ENCODE assay signal across 8 cellular contexts in genomic region chr6:170087946-170088348, GRCh38.
DNase-seq lines count a peak whose midpoint lies in the region; ATAC-seq and TF ChIP-seq lines count a peak whose summit lies in the region.

No MANE protein-coding gene starts in this region.

- no peaks in the 10 kb centered on the region for H3K27me3 Mint-ChIP-seq in T-helper 17 cell
- peaks cover 18% of the 10 kb centered on the region for H3K27me3 Mint-ChIP-seq in chondrocyte (ENCODE audit: low read depth)

- no peaks in the 10 kb centered on the region for H3K9me3 Mint-ChIP-seq in chondrocyte (ENCODE audit: low read depth)

- in situ Hi-C loops in GM13977 (cut with MboI; ENCODE audit: low pct_unique_long_range_greater_than_20kb, low sequenced_read_pairs, unreplicated experiment) = no loop called here

- H3K27me3 ChIP-seq in MG63 = no peaks in the 10 kb centered on the region

- H3K4me1 Mint-ChIP-seq in T-helper 17 cell (peaks cover 33% of the 10 kb centered on the region), chondrocyte (ENCODE audit: low read depth) (peaks cover 5% of the 10 kb centered on the region)

- ATAC-seq in HG02852 (IDR thresholded peaks at IDR 0.05; ENCODE audit: unreplicated experiment) = peak; percentile 69
- peak; percentile 68 for ATAC-seq in T-helper 17 cell

- H3K9me3 ChIP-seq in T-helper 17 cell (ENCODE audit: control insufficient read depth, low read length, poor library complexity, severe bottlenecking) (no peaks in the 10 kb centered on the region), MG63 (no peaks in the 10 kb centered on the region)

- DNase-seq in GM13977 (ENCODE audit: low spot score) (peak; percentile 80), T-helper 17 cell (peak in 1 of 3 donors; percentile 38), chondrocyte (ENCODE audit: low spot score) (peak; percentile 69), NCI-H2029 treated with DMSO at 0.1 percent for 48 hours (lab: John Stamatoyannopoulos, UW) (no peak), MG63 (no peak), DMS53 treated with DMSO at 0.1 percent for 48 hours (lab: John Stamatoyannopoulos, UW; ENCODE audit: unreplicated experiment) (no peak)
- DNase-seq in stimulated activated CD4-positive, alpha-beta T cell treated with anti-CD3 and anti-CD28 coated beads, Interleukin-15, amount 100 ng/mL, for 24 hours = peak; percentile 67

- H3K36me3 Mint-ChIP-seq in T-helper 17 cell (ENCODE audit: low read depth) (peaks cover 2% of the 10 kb centered on the region), chondrocyte (ENCODE audit: low read depth) (no peaks in the 10 kb centered on the region)

- H3K36me3 ChIP-seq in MG63 = no peaks in the 10 kb centered on the region

- H3K4me3 ChIP-seq in MG63 = no peak overlapping the region

- TF ChIP-seq CTCF in GM13977 (IDR thresholded peaks at IDR 0.05; ENCODE audit: extremely low read depth, insufficient read depth, missing control alignments) = no peak
- no peak for TF ChIP-seq CTCF in chondrocyte (IDR thresholded peaks at IDR 0.05)

- H3K4me3 Mint-ChIP-seq in T-helper 17 cell = peak overlapping the region; percentile 97
- no peak overlapping the region for H3K4me3 Mint-ChIP-seq in chondrocyte (ENCODE audit: unreplicated experiment)

- H3K27ac Mint-ChIP-seq in T-helper 17 cell (peak overlapping the region; percentile 92), chondrocyte (ENCODE audit: unreplicated experiment) (no peak overlapping the region)

Comparison
In these comparisons a context has a peak if more than half of its experiments do, and no peak if none do; other contexts are left out.
1. DNase-seq: peak in GM13977 (single experiment), chondrocyte (single experiment) and stimulated activated CD4-positive, alpha-beta T cell treated with anti-CD3 and anti-CD28 coated beads, Interleukin-15, amount 100 ng/mL, for 24 hours (single experiment); none in NCI-H2029 treated with DMSO at 0.1 percent for 48 hours (single experiment), MG63 (single experiment) and DMS53 treated with DMSO at 0.1 percent for 48 hours (single experiment).